25 cellular contexts compared by ENCODE assay signal in genomic region chr6:3394671-3395070, GRCh38.
"Had no signal": no experiment of that assay in that cellular context is flagged by ENCODE, and none has a peak within 500 bp of the region (broad histone marks: within the 10 kb centered on the region; RNA-seq: fewer than 3 reads in every experiment).

No MANE protein-coding gene starts in this region.

- H3K9ac ChIP-seq: parathyroid adenoma had no signal

- H2AFZ ChIP-seq: parathyroid adenoma had no signal

- ATAC-seq: activated CD4-positive, alpha-beta T cell treated with anti-CD3 and anti-CD28 coated beads for 36 hours; activated T-cell treated with anti-CD3 and anti-CD28 coated beads, Interleukin-2, amount 50 U/mL, for 72 hours; gastrocnemius medialis; left cardiac atrium; naive thymus-derived CD8-positive, alpha-beta T cell; psoas muscle; stimulated activated naive CD8-positive, alpha-beta T cell treated with anti-CD3 and anti-CD28 coated beads, Interleukin-15, Interleukin-2, amounts not matched to agents 100 U/mL and 50 U/mL, for 24 hours had no signal

- H3K4me1 ChIP-seq: gastrocnemius medialis, parathyroid adenoma, psoas muscle had no signal

- H3K27me3 ChIP-seq: colonic mucosa, gastrocnemius medialis, uterus had no signal

- FAIRE-seq: bronchial epithelial cell had no signal

- H3K4me3 ChIP-seq: colonic mucosa, gastrocnemius medialis, psoas muscle, thoracic aorta, uterus had no signal

- H3K36me3 ChIP-seq: colonic mucosa, gastrocnemius medialis, thoracic aorta, uterus had no signal

- DNase-seq: activated CD4-positive, alpha-beta T cell treated with anti-CD3 and anti-CD28 coated beads for 36 hours; activated CD4-positive, alpha-beta T cell treated with anti-CD3 and anti-CD28 coated beads, Interleukin-2, amount 50 U/mL, for 4 hours; activated CD4-positive, CD25-positive, alpha-beta regulatory T cell; activated naive CD4-positive, alpha-beta T cell treated with Interleukin-2 at 50 U/mL for 16 hours; activated T-cell treated with anti-CD3 and anti-CD28 coated beads for 4 hours; activated T-cell treated with anti-CD3 and anti-CD28 coated beads, Interleukin-2, amount 50 U/mL, for 72 hours; anterior cingulate cortex; colonic mucosa; effector memory CD4-positive, alpha-beta T cell; gastrocnemius medialis; glutamatergic neuron; islet precursor cell; left cardiac atrium; mammary epithelial cell; midbrain; naive thymus-derived CD8-positive, alpha-beta T cell; occipital lobe; psoas muscle; stimulated activated CD4-positive, alpha-beta T cell treated with anti-CD3 and anti-CD28 coated beads, Interleukin-2, amount 100 ng/mL, for 48 hours; stimulated activated naive CD8-positive, alpha-beta T cell treated with anti-CD3 and anti-CD28 coated beads, Interleukin-15, Interleukin-2, amounts not matched to agents 100 U/mL and 50 U/mL, for 24 hours; T-helper 1 cell; uterus had no signal

- H3K9me3 ChIP-seq: colonic mucosa, gastrocnemius medialis, psoas muscle, thoracic aorta, uterus had no signal

- H3K27ac ChIP-seq: colonic mucosa, gastrocnemius medialis, parathyroid adenoma, psoas muscle, thoracic aorta, uterus had no signal
